In the genomic region with DNA sequence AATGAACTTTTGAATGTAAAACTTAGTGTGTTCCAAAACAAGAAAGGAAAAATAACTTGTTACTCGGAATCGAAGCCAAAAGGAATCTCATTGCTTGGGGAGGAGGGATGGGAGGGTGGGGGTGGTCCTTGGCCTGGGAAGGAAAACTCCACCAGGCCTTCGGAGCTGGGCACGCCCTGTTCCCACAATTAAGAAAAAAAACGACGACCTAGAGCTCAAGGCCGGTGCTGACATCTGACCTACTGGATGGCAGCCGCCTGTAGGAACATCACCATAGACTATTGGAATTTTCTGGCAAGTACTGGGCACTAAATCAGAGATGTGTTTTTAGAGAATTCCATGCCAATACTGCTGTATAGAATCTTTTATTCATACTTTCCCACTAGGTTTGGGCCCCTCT, we compare ENCODE assay signal across 8 cellular contexts. TPM values are rescaled to one million over a fixed set of nuclear protein-coding genes. Genes with fewer than 3 reads are reported as not detected.
DNase-seq lines count a peak whose midpoint lies in the region; ATAC-seq and TF ChIP-seq lines count a peak whose summit lies in the region.

No MANE protein-coding gene starts in this region.

- H3K4me1 ChIP-seq in HUES64 (ENCODE audit: insufficient read depth, low read length) (peaks cover 35% of the 10 kb centered on the region), testis (peaks cover 68% of the 10 kb centered on the region)

- H3K4me3 ChIP-seq in HUES64 (ENCODE audit: low read length) (peak overlapping the region; percentile 80), astrocyte of the spinal cord (ENCODE audit: low read depth, low read length) (peak overlapping the region; percentile 70), kidney epithelial cell (ENCODE audit: low read depth, low read length) (peak overlapping the region; percentile 94), testis (peak overlapping the region; percentile 77 to 86)

- DNase-seq in AG20443 (ENCODE audit: low spot score) (peak; percentile 58), astrocyte of the spinal cord (ENCODE audit: low read depth, low spot score) (peak; percentile 34), kidney epithelial cell (ENCODE audit: low read depth) (no peak), testis (peak; percentile 82), T-helper 9 cell (no peak), germinal center (ENCODE audit: low spot score) (no peak)

- H3K27ac ChIP-seq in HUES64 (ENCODE audit: low read depth, low read length): 0 out of 2 replicates have a peak overlapping the region, but pooled peaks have one; percentile 71
- peak overlapping the region; percentile 83 to 91 for H3K27ac ChIP-seq in testis

- ATAC-seq in HG03342 (IDR thresholded peaks at IDR 0.05; ENCODE audit: unreplicated experiment): no peak

- H3K27me3 ChIP-seq in HUES64 (ENCODE audit: insufficient read depth, low read length): no peaks in the 10 kb centered on the region
- H3K27me3 ChIP-seq in kidney epithelial cell (ENCODE audit: control insufficient read depth, insufficient read depth, low read length): no peaks in the 10 kb centered on the region
- no peaks in the 10 kb centered on the region for H3K27me3 ChIP-seq in testis

- in situ Hi-C loops in astrocyte of the spinal cord (cut with HindIII; ENCODE audit: low sequenced_read_pairs): no loop called here

- intact Hi-C loops in testis (cut with DNase I; ENCODE audit: low total_unique reads): loop anchor here (10.0 kb wide), 1 partner anchor 127 kb away; no protein-coding TSS in a partner anchor

- TF ChIP-seq POLR2A in testis (IDR thresholded peaks at IDR 0.05): no peak

- WGBS in HUES64: 12% methylated on average over 8 of the region's 8 CpGs
- 1% methylated on average over 8 of the region's 8 CpGs for WGBS in testis, 2 donors

- H3K9me3 ChIP-seq in HUES64 (ENCODE audit: insufficient read depth, low read depth, low read length) (no peaks in the 10 kb centered on the region), testis (no peaks in the 10 kb centered on the region)

- H3K36me3 ChIP-seq in HUES64 (ENCODE audit: insufficient read depth, low read length) (peaks cover 7% of the 10 kb centered on the region), kidney epithelial cell (ENCODE audit: control insufficient read depth, insufficient read depth, low read length) (no peaks in the 10 kb centered on the region), testis (ENCODE audit: low read depth, missing control alignments) (no peaks in the 10 kb centered on the region)

- H3K9ac ChIP-seq in HUES64 (ENCODE audit: low read depth, low read length): peak overlapping the region; percentile 89

- TF ChIP-seq CTCF in astrocyte of the spinal cord (IDR thresholded peaks at IDR 0.05; ENCODE audit: low read depth, low read length) (no peak), kidney epithelial cell (IDR thresholded peaks at IDR 0.05; ENCODE audit: insufficient read depth, low read length, poor library complexity, severe bottlenecking) (no peak), testis (IDR thresholded peaks at IDR 0.05) (no peak)

RNA-seq across cellular contexts. Expression of a gene that starts 0.8 kb away (rescaled TPM):
- polyA plus RNA-seq in HUES64 (2013, experiment 1 of 2): 39.5 TPM
- polyA plus RNA-seq in HUES64 (2013, experiment 2 of 2): 35.2 TPM
- total RNA-seq in kidney epithelial cell: 63.9 and 68.1 TPM in 2 replicates
- 100 to 1,000 TPM; 105 to 111 TPM for total RNA-seq in testis
- polyA plus RNA-seq in testis (ENCODE audit: insufficient read depth, low read depth, low replicate concordance): 74.9 TPM

RNA-seq across cellular contexts. Expression of a gene that starts 53.4 kb away (rescaled TPM):
- 18.7 TPM for polyA plus RNA-seq in HUES64 (2013, experiment 1 of 2)
- 18.1 TPM for polyA plus RNA-seq in HUES64 (2013, experiment 2 of 2)
- 14.2 and 14.9 TPM in 2 replicates for total RNA-seq in kidney epithelial cell
- total RNA-seq in testis: 100 to 1,000 TPM in 1 of 2 donors, 10 to 100 TPM in 1; 75.9 to 153 TPM
- polyA plus RNA-seq in testis (ENCODE audit: insufficient read depth, low read depth, low replicate concordance): 44.8 TPM

Comparison
In these comparisons a context has a peak if more than half of its experiments do, and no peak if none do; other contexts are left out.
1. DNase-seq: peak in AG20443 (single experiment), astrocyte of the spinal cord (single experiment) and testis (single experiment); none in kidney epithelial cell (single experiment), T-helper 9 cell (single experiment) and germinal center (single experiment).
2. Peak in every context shown above with its lines, with median percentiles within 50 percentile points of each other: H3K4me3 ChIP-seq.